20 cellular contexts compared by ENCODE assay signal in the genomic region with DNA sequence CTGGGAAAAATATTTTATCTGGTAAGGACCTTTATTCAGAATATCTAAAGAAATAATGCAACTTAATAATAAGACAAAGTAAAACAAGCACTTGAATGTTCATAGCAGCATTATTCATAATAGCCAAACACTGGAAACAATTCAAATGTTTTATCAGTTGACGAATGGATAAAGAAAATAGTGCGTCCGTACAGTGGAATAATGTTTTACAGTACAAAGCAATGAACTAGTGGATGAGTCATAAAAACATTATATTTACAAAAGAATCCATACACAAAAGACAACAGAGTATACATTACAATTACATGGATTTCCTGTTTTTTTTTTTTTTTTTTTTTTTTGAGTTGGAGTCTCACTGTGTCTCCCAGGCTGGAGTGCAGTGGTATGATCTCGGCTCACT.
"Had no signal": no experiment of that assay in that cellular context is flagged by ENCODE, and none has a peak within 500 bp of the region (broad histone marks: within the 10 kb centered on the region; RNA-seq: fewer than 3 reads in every experiment).

No MANE protein-coding gene starts in this region.

- DNase-seq: colonic mucosa; effector CD4-positive, alpha-beta T cell; foreskin fibroblast; hippocampal formation; kidney glomerular epithelial cell; mammary epithelial cell; natural killer cell; posterior cingulate gyrus; spleen; stimulated activated CD4-positive, alpha-beta T cell treated with anti-CD3 and anti-CD28 coated beads, Interleukin-15, amount 100 ng/mL, for 24 hours; stimulated activated CD4-positive, alpha-beta T cell treated with anti-CD3 and anti-CD28 coated beads, Interleukin-1b, Interleukin-23, amount 100 ng/mL, for 48 hours; stimulated activated CD4-positive, alpha-beta T cell treated with anti-CD3 and anti-CD28 coated beads, Interleukin-4, amount 100 ng/mL, for 24 hours; stimulated activated naive B cell treated with anti-CD40 and anti-IgM and Interleukin-4, amounts not matched to agents 10 μg/mL and 1 μg/mL and 100 μg/mL, for 72 hours; stimulated activated naive CD8-positive, alpha-beta T cell treated with anti-CD3 and anti-CD28 coated beads, Interleukin-15, amount 100 ng/mL, for 72 hours; testis; transverse colon had no signal

- ATAC-seq: esophagus mucosa; gastroesophageal sphincter; left lobe of liver; natural killer cell; sciatic nerve; stimulated activated naive B cell treated with anti-CD40 and anti-IgM and Interleukin-4, amounts not matched to agents 10 μg/mL and 1 μg/mL and 100 μg/mL, for 72 hours; stimulated activated naive CD8-positive, alpha-beta T cell treated with anti-CD3 and anti-CD28 coated beads, Interleukin-15, amount 100 ng/mL, for 72 hours had no signal

- H3K36me3 ChIP-seq: colonic mucosa, gastroesophageal sphincter, spleen, transverse colon had no signal

- H3K27ac ChIP-seq: colonic mucosa, gastroesophageal sphincter, spleen, testis, transverse colon had no signal

- H3K9me3 ChIP-seq: colonic mucosa, gastroesophageal sphincter, spleen, testis, transverse colon had no signal

- H3K4me1 ChIP-seq: colonic mucosa, testis had no signal

- H3K4me3 ChIP-seq: colonic mucosa, gastroesophageal sphincter, spleen, testis, transverse colon had no signal

- H3K27me3 ChIP-seq: colonic mucosa, gastroesophageal sphincter, spleen, testis, transverse colon had no signal
